ENCODE assay signal across 11 cellular contexts in genomic region chr6:47135772-47136171, GRCh38.
A peak's percentile ranks its signal among the peaks of the same experiment; 100 is the strongest.
DNase-seq lines count a peak whose midpoint lies in the region; ATAC-seq lines count a peak whose summit lies in the region.
"Had no signal": no experiment of that assay in that cellular context is flagged by ENCODE, and none has a peak within 500 bp of the region (broad histone marks: within the 10 kb centered on the region; RNA-seq: fewer than 3 reads in every experiment).

No MANE protein-coding gene starts in this region.

- no peaks in the 10 kb centered on the region for H3K27me3 ChIP-seq in ACC112 (ENCODE audit: insufficient read depth, low read length)

- H3K79me2 ChIP-seq in ACC112 (ENCODE audit: control insufficient read depth, insufficient read depth, low read length, unreplicated experiment) = no peaks in the 10 kb centered on the region

- H3K4me3 ChIP-seq in ACC112 (ENCODE audit: low read depth, low read length) = peak overlapping the region; percentile 12; the same call in 1 of the 2 replicates

- H3K36me3 ChIP-seq in ACC112 (ENCODE audit: insufficient read depth, low read length) = no peaks in the 10 kb centered on the region

- H3K27ac ChIP-seq in ACC112 (ENCODE audit: low read depth, low read length) = peak overlapping the region; percentile 95

- peak; percentile 96 for DNase-seq in HT-29 (ENCODE audit: low spot score)
- DNase-seq in SW480 (ENCODE audit: low spot score) = peak; percentile 79
- DNase-seq in glomerular endothelial cell (ENCODE audit: extremely low read depth, low read depth, low spot score) = peak; percentile 91
- no peak for DNase-seq in UCSD-AML1 (lab: John Stamatoyannopoulos, UW; ENCODE audit: unreplicated experiment)
- no peak for DNase-seq in activated CD4-positive, alpha-beta T cell treated with anti-CD3 and anti-CD28 coated beads for 1 hour
- DNase-seq: GOT3, immature natural killer cell, NCI-H526 treated with DMSO at 0.1 percent for 48 hours had no signal

- ATAC-seq in GM21717 (IDR thresholded peaks at IDR 0.05; ENCODE audit: unreplicated experiment) = no peak
- ATAC-seq in GM19395 (IDR thresholded peaks at IDR 0.05; ENCODE audit: unreplicated experiment) = no peak

- H3K4me1 ChIP-seq in ACC112 (ENCODE audit: control insufficient read depth, insufficient read depth, low read length, unreplicated experiment) = peaks cover 28% of the 10 kb centered on the region

- no peak overlapping the region for H2AFZ ChIP-seq in ACC112 (ENCODE audit: low read length, unreplicated experiment)

Comparison
In these comparisons a context has a peak if more than half of its experiments do, and no peak if none do; other contexts are left out.
1. DNase-seq: peak in HT-29 (single experiment), SW480 (single experiment) and glomerular endothelial cell (single experiment); none in UCSD-AML1 (single experiment) and activated CD4-positive, alpha-beta T cell treated with anti-CD3 and anti-CD28 coated beads for 1 hour (single experiment).